In genomic region chr2:22355816-22356433, GRCh38 we compare ENCODE assay signal across 8 cellular contexts.
DNase-seq lines count a peak whose midpoint lies in the region; ATAC-seq and TF ChIP-seq lines count a peak whose summit lies in the region.

No MANE protein-coding gene starts in this region.

- H3K27ac Mint-ChIP-seq in GM23338 = no peak overlapping the region
- H3K27ac Mint-ChIP-seq in activated T-cell treated with anti-CD3 and anti-CD28 coated beads, Interleukin-2, amount 50 U/mL, for 72 hours = no peak overlapping the region

- H4K20me1 ChIP-seq in GM23338 (replicated peaks; ENCODE audit: insufficient read depth) = no peaks in the 10 kb centered on the region

- no peaks in the 10 kb centered on the region for H3K9me3 ChIP-seq in left ventricle myocardium inferior (replicated peaks)

- H3K27me3 ChIP-seq in GM23338 (ENCODE audit: insufficient read depth) = no peaks in the 10 kb centered on the region
- H3K27me3 ChIP-seq in left ventricle myocardium inferior (ENCODE audit: low read depth) = peaks cover 7% of the 10 kb centered on the region

- H3K4me3 ChIP-seq in GM23338 (no peak overlapping the region), NB4 (ENCODE audit: low read depth, low read length) (no peak overlapping the region), left ventricle myocardium inferior (no peak overlapping the region)

- no peak for TF ChIP-seq POLR2A in NB4 (IDR thresholded peaks at IDR 0.05; ENCODE audit: extremely low read depth, insufficient read length)

- DNase-seq in NCI-H446 (lab: John Stamatoyannopoulos, UW) (peak; percentile 41 to 58), NCI-H446 treated with DMSO at 0.1 percent for 48 hours (lab: John Stamatoyannopoulos, UW) (no peak), GM23338 (ENCODE audit: low spot score) (peak; percentile 64), NB4 (ENCODE audit: low read depth) (peak; percentile 38), left ventricle myocardium inferior (peak; percentile 46), retina (peak; percentile 69)
- DNase-seq in activated T-cell treated with anti-CD3 and anti-CD28 coated beads, Interleukin-2, amount 50 U/mL, for 72 hours = peak; percentile 25 to 37

- H2AFZ ChIP-seq in GM23338 = no peak overlapping the region

- H3K36me3 ChIP-seq in GM23338 (ENCODE audit: insufficient read depth) (no peaks in the 10 kb centered on the region), left ventricle myocardium inferior (no peaks in the 10 kb centered on the region)

- no peak overlapping the region for H3K27ac ChIP-seq in GM23338 (ENCODE audit: low read depth)
- H3K27ac ChIP-seq in left ventricle myocardium inferior (replicated peaks) = no peak overlapping the region

- H3K4me1 ChIP-seq in GM23338 (ENCODE audit: insufficient read depth) (no peaks in the 10 kb centered on the region), left ventricle myocardium inferior (no peaks in the 10 kb centered on the region)

- ATAC-seq in GM23338 = peak; percentile 83
- ATAC-seq in activated T-cell treated with anti-CD3 and anti-CD28 coated beads, Interleukin-2, amount 50 U/mL, for 72 hours (replicated peaks in 1 of 2) = no peak
- no peak for ATAC-seq in HG03108 (IDR thresholded peaks at IDR 0.05; ENCODE audit: unreplicated experiment)

- no peak overlapping the region for H3K4me2 ChIP-seq in GM23338

- H3K4me3 Mint-ChIP-seq in GM23338 = no peak overlapping the region
- no peak overlapping the region for H3K4me3 Mint-ChIP-seq in activated T-cell treated with anti-CD3 and anti-CD28 coated beads, Interleukin-2, amount 50 U/mL, for 72 hours

- no peaks in the 10 kb centered on the region for H3K79me2 ChIP-seq in GM23338 (replicated peaks; ENCODE audit: insufficient read depth)

- intact Hi-C loops in left ventricle myocardium inferior (cut with micrococcal nuclease) = no loop called here

- H3K9me2 ChIP-seq in GM23338 (ENCODE audit: insufficient read depth) = no peaks in the 10 kb centered on the region

- TF ChIP-seq CTCF in GM23338 (conservative IDR thresholded peaks at IDR 0.05; ENCODE audit: low read depth in 2 of 2) = peak; percentile 84 to 85
- TF ChIP-seq CTCF in NB4 (IDR thresholded peaks at IDR 0.05; ENCODE audit: low read depth, low read length) = peak; percentile 91
- peak; percentile 88 for TF ChIP-seq CTCF in left ventricle myocardium inferior (IDR thresholded peaks at IDR 0.05; ENCODE audit: borderline replicate concordance)

- H3K9me3 Mint-ChIP-seq in GM23338 = no peaks in the 10 kb centered on the region
- H3K9me3 Mint-ChIP-seq in activated T-cell treated with anti-CD3 and anti-CD28 coated beads, Interleukin-2, amount 50 U/mL, for 72 hours = no peaks in the 10 kb centered on the region

- no peaks in the 10 kb centered on the region for H3F3A ChIP-seq in GM23338 (replicated peaks; ENCODE audit: low read depth)

- H3K27me3 Mint-ChIP-seq in GM23338 (ENCODE audit: insufficient read depth, low read depth, poor library complexity) = no peaks in the 10 kb centered on the region
- no peaks in the 10 kb centered on the region for H3K27me3 Mint-ChIP-seq in activated T-cell treated with anti-CD3 and anti-CD28 coated beads, Interleukin-2, amount 50 U/mL, for 72 hours (ENCODE audit: low read depth)

- H3K36me3 Mint-ChIP-seq in GM23338 (ENCODE audit: low read depth) = no peaks in the 10 kb centered on the region
- H3K36me3 Mint-ChIP-seq in activated T-cell treated with anti-CD3 and anti-CD28 coated beads, Interleukin-2, amount 50 U/mL, for 72 hours (ENCODE audit: insufficient read depth in 2 of 2) = no peaks in the 10 kb centered on the region

- peaks cover 18% of the 10 kb centered on the region for H3K4me1 Mint-ChIP-seq in GM23338
- H3K4me1 Mint-ChIP-seq in activated T-cell treated with anti-CD3 and anti-CD28 coated beads, Interleukin-2, amount 50 U/mL, for 72 hours (ENCODE audit: low read depth) = no peaks in the 10 kb centered on the region

TF ChIP-seq in GM23338, 12 proteins besides CTCF, POLR2A, EP300 and RAD21:
- TF ChIP-seq ZNF331 (CRISPR knock-in tag; IDR thresholded peaks at IDR 0.05; ENCODE audit: low read depth) = no peak
- no peak for TF ChIP-seq NANOG (IDR thresholded peaks at IDR 0.05; ENCODE audit: borderline replicate concordance)
- TF ChIP-seq ZNF462 (CRISPR knock-in tag; IDR thresholded peaks at IDR 0.05) = no peak
- no peak for TF ChIP-seq ZNF114 (CRISPR knock-in tag; IDR thresholded peaks at IDR 0.05)
- no peak for TF ChIP-seq JUNB (IDR thresholded peaks at IDR 0.05; ENCODE audit: unreplicated experiment)
TF ChIP-seq in GM23338: peak in this region for 0.
